1 cellular context compared by ENCODE assay signal in genomic region chrX:44913656-44914531, GRCh38.
TF ChIP-seq lines count a peak whose summit lies in the region.

No MANE protein-coding gene starts in this region.

TF ChIP-seq in HEK293, 187 proteins besides CTCF, POLR2A, EP300 and RAD21 (continued from another document):
- TF ChIP-seq ZNF513 (tag by site-specific recombination; IDR thresholded peaks at IDR 0.05) (no peak), ZNF416 (tag by site-specific recombination; IDR thresholded peaks at IDR 0.05) (no peak)
